Comparison of ENCODE assay signal across 1 cellular context in the genomic region with DNA sequence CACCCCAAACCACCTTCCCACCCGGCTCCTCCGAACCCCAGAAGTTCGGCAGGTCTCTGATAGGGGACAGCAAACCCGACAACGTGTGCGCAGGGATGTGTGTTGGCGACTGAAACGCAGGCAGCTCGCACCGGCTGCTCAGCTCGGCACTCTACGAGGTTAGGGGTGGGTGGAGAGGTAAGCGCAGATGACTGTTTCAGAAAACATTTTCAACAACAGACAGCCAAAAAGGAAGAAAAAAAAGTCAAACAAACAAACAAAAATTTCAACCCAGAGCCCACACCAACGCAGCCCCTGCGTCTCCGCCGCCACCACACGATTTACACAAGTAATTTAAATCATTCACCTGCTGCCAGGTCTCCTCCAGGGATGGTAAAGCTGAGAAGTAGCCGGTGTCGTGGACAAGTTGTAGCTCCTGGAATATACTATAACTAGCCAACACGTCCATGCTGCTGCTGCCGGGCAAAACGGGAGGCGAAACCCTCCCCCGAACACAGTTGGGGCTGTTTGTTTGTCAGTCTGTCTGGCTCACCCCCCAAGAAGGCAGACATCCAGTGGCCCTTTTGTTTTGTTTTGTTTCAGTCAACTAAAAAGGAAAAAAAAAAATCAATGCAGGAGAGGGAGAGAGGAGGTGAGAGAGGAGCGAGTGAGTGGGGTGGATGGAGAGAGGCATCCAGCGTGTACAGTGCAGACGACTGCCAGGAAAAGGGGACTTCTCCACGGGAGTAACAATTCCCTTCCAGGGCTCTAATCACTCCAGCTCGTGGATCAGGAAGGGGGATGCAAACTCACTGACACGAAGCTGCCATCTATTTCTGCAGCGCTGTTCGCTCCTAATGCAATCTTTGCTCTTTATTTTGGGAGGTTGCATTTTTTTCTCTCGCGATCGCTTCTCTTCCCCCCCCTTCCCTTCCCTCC.
A peak's percentile ranks its signal among the peaks of the same experiment; 100 is the strongest.
TF ChIP-seq lines count a peak whose summit lies in the region.

A gene (minus strand): TSS at position 828 of the 918 bp plus-strand sequence. CDS start 380 bp downstream, at position 448.

TF ChIP-seq in K562, 482 proteins besides CTCF, POLR2A, EP300 and RAD21 (continued from another document):
- TF ChIP-seq, protein P1, sequence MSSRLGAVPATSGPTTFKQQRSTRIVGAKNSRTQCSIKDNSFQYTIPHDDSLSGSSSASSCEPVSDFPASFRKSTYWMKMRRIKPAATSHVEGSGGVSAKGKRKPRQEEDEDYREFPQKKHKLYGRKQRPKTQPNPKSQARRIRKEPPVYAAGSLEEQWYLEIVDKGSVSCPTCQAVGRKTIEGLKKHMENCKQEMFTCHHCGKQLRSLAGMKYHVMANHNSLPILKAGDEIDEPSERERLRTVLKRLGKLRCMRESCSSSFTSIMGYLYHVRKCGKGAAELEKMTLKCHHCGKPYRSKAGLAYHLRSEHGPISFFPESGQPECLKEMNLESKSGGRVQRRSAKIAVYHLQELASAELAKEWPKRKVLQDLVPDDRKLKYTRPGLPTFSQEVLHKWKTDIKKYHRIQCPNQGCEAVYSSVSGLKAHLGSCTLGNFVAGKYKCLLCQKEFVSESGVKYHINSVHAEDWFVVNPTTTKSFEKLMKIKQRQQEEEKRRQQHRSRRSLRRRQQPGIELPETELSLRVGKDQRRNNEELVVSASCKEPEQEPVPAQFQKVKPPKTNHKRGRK (tag; IDR thresholded peaks at IDR 0.05) = peak; percentile 64; the same call in 1 of the 2 replicates
- TF ChIP-seq SP1 (CRISPR knock-in tag; IDR thresholded peaks at IDR 0.05) = 0 out of 2 replicates have a peak, but pooled peaks have one; percentile 6
- TF ChIP-seq ZNF197 (CRISPR knock-in tag; IDR thresholded peaks at IDR 0.05; ENCODE audit: low read depth) = 0 out of 2 replicates have a peak, but pooled peaks have one; percentile 22
- TF ChIP-seq, protein P2, sequence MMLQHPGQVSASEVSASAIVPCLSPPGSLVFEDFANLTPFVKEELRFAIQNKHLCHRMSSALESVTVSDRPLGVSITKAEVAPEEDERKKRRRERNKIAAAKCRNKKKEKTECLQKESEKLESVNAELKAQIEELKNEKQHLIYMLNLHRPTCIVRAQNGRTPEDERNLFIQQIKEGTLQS (IDR thresholded peaks at IDR 0.05) = no peak
- TF ChIP-seq, protein P2 (CRISPR knock-in tag; conservative IDR thresholded peaks at IDR 0.05) = no peak
- TF ChIP-seq, protein P3, sequence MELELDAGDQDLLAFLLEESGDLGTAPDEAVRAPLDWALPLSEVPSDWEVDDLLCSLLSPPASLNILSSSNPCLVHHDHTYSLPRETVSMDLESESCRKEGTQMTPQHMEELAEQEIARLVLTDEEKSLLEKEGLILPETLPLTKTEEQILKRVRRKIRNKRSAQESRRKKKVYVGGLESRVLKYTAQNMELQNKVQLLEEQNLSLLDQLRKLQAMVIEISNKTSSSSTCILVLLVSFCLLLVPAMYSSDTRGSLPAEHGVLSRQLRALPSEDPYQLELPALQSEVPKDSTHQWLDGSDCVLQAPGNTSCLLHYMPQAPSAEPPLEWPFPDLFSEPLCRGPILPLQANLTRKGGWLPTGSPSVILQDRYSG (tag; conservative IDR thresholded peaks at IDR 0.05; ENCODE audit: low read depth) = no peak
- no peak for TF ChIP-seq SMARCB1 (IDR thresholded peaks at IDR 0.05; ENCODE audit: insufficient read length, low read depth)
- peak; percentile 67 for TF ChIP-seq CBX8 (IDR thresholded peaks at IDR 0.05; ENCODE audit: borderline replicate concordance, extremely low read depth, low read depth, low read length, poor library complexity, severe bottlenecking)
